ENCODE assay signal across 32 cellular contexts in the genomic region with DNA sequence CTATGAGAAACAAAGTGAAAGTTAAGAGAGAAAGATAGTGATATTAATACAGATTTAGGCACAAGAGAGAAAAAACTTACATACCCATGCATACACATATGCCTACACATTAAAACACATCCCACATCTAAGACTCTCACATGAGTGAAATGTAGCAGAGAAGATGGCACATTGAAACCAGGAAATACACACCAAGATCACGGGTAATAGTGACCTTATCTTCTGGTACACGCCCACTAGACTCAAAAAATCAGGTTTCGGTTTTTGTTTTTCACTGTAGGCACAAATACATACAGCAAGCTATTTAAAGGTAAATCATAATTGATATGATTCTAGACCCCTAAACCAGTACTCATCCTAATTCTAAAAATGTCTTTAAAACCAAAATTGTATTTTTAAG.
A peak's percentile ranks its signal among the peaks of the same experiment; 100 is the strongest.
DNase-seq lines count a peak whose midpoint lies in the region; ATAC-seq and TF ChIP-seq lines count a peak whose summit lies in the region.
"Had no signal": no experiment of that assay in that cellular context is flagged by ENCODE, and none has a peak within 500 bp of the region (broad histone marks: within the 10 kb centered on the region; RNA-seq: fewer than 3 reads in every experiment).

No MANE protein-coding gene starts in this region.

- no peaks in the 10 kb centered on the region for H3K9me3 ChIP-seq in WERI-Rb-1 (ENCODE audit: severe bottlenecking)
- H3K9me3 ChIP-seq: Caco-2, esophagus squamous epithelium, heart right ventricle, MG63, neutrophil, SJCRH30, suprapubic skin had no signal

- H3K4me1 Mint-ChIP-seq in natural killer cell: no peaks in the 10 kb centered on the region

- DNase-seq in OCI-M1 (lab: John Stamatoyannopoulos, UW) (peak; percentile 64), DMS53 (lab: John Stamatoyannopoulos, UW) (no peak), natural killer cell (no peak), SIG-M5 (lab: John Stamatoyannopoulos, UW) (no peak), WERI-Rb-1 (no peak)
- DNase-seq: activated CD4-positive, alpha-beta T cell treated with anti-CD3 and anti-CD28 coated beads for 48 hours; activated effector memory CD4-positive, alpha-beta T cell treated with Interleukin-2 at 50 U/mL for 16 hours; activated T-cell treated with anti-CD3 and anti-CD28 coated beads, Interleukin-2, amount 50 U/mL, for 1 hour; amygdala; brain microvascular endothelial cell; Caco-2; esophagus squamous epithelium; foreskin keratinocyte; H7; heart right ventricle; KBM-7; MG63; NCI-H2029; NCI-H526; right cardiac atrium; SJCRH30; stimulated activated naive CD4-positive, alpha-beta T cell treated with Interleukin-2 at 50 U/mL for 16 hours; SW 1271; T-helper 9 cell had no signal

- TF ChIP-seq CTCF in natural killer cell (IDR thresholded peaks at IDR 0.05) (no peak), WERI-Rb-1 (IDR thresholded peaks at IDR 0.05; ENCODE audit: low read depth, low read length) (no peak)

- H3K36me3 ChIP-seq in WERI-Rb-1: no peaks in the 10 kb centered on the region
- H3K36me3 ChIP-seq: brain microvascular endothelial cell, esophagus squamous epithelium, heart right ventricle, MG63, neutrophil, SJCRH30, suprapubic skin had no signal

- H3K27ac Mint-ChIP-seq in natural killer cell: no peak overlapping the region
- H3K27ac Mint-ChIP-seq: activated naive CD4-positive, alpha-beta T cell treated with anti-CD3 and anti-CD28 coated beads, Interleukin-2, amount 50 U/mL, for 72 hours had no signal

- peaks cover 4 to 7% of the 10 kb centered on the region in 2 donors for H3K9me3 Mint-ChIP-seq in natural killer cell

- H3K4me3 ChIP-seq in WERI-Rb-1 (ENCODE audit: low read depth, low read length): no peak overlapping the region
- H3K4me3 ChIP-seq: esophagus squamous epithelium, heart right ventricle, MG63, SJCRH30, smooth muscle cell, suprapubic skin had no signal

- ATAC-seq in GM18511 (IDR thresholded peaks at IDR 0.05; ENCODE audit: unreplicated experiment) (peak; percentile 71), GM21360 (IDR thresholded peaks at IDR 0.05; ENCODE audit: unreplicated experiment) (peak; percentile 86), HG03342 (IDR thresholded peaks at IDR 0.05; ENCODE audit: unreplicated experiment) (peak; percentile 67), natural killer cell (no peak)
- ATAC-seq: activated naive CD4-positive, alpha-beta T cell treated with anti-CD3 and anti-CD28 coated beads, Interleukin-2, amount 50 U/mL, for 72 hours; foreskin keratinocyte; heart right ventricle; right cardiac atrium had no signal

- no peaks in the 10 kb centered on the region for H3K27me3 Mint-ChIP-seq in natural killer cell (ENCODE audit: low read depth in 2 of 2)

- H3K4me3 Mint-ChIP-seq in natural killer cell: no peak overlapping the region

- H3K36me3 Mint-ChIP-seq in natural killer cell: no peaks in the 10 kb centered on the region
- H3K36me3 Mint-ChIP-seq: activated naive CD4-positive, alpha-beta T cell treated with anti-CD3 and anti-CD28 coated beads, Interleukin-2, amount 50 U/mL, for 72 hours had no signal

- H3K27me3 ChIP-seq in WERI-Rb-1 (ENCODE audit: insufficient read depth, low read depth, severe bottlenecking): no peaks in the 10 kb centered on the region
- H3K27me3 ChIP-seq: brain microvascular endothelial cell, esophagus squamous epithelium, foreskin keratinocyte, heart right ventricle, MG63, neutrophil, suprapubic skin had no signal

- intact Hi-C loops in natural killer cell (cut with micrococcal nuclease): no loop called here

- H3K27ac ChIP-seq in WERI-Rb-1: no peak overlapping the region
- H3K27ac ChIP-seq: brain microvascular endothelial cell, C4-2B, esophagus squamous epithelium, foreskin keratinocyte, heart right ventricle, neutrophil, SJCRH30, suprapubic skin had no signal

Comparison
In these comparisons a context has a peak if more than half of its experiments do, and no peak if none do; other contexts are left out.
1. ATAC-seq: peak in GM18511 (single experiment), GM21360 (single experiment) and HG03342 (single experiment); none in natural killer cell (0 of 3).